Comparison of ENCODE assay signal across 37 cellular contexts in genomic region chr15:62288361-62289017, GRCh38.
"Had no signal": no experiment of that assay in that cellular context is flagged by ENCODE, and none has a peak within 500 bp of the region (broad histone marks: within the 10 kb centered on the region; RNA-seq: fewer than 3 reads in every experiment).

No MANE protein-coding gene starts in this region.

- H3K4me3 ChIP-seq: adrenal gland, PC-9 had no signal

- FAIRE-seq: astrocyte, bronchial epithelial cell, RCC 7860 had no signal

- H3K36me3 ChIP-seq: adrenal gland had no signal

- ATAC-seq: activated CD8-positive, alpha-beta T cell treated with anti-CD3 and anti-CD28 coated beads for 36 hours; activated T-cell treated with anti-CD3 and anti-CD28 coated beads, Interleukin-2, amount 50 U/mL, for 72 hours; Right ventricle myocardium inferior; SK-N-SH treated with all-trans-retinoic acid at 6 μM for 48 hours had no signal

- H3K27ac ChIP-seq: adrenal gland, KMS-11, PC-9, RWPE1, VCaP had no signal

- H3K4me1 ChIP-seq: adrenal gland had no signal

- H3K36me3 Mint-ChIP-seq: activated naive CD4-positive, alpha-beta T cell treated with anti-CD3 and anti-CD28 coated beads, Interleukin-2, amount 50 U/mL, for 24 hours; activated naive CD8-positive, alpha-beta T cell treated with anti-CD3 and anti-CD28 coated beads, Interleukin-2, amount 10 ng/mL, durations not matched to agents 7 days and 5 days; brain had no signal

- H3K4me1 Mint-ChIP-seq: activated naive CD4-positive, alpha-beta T cell treated with anti-CD3 and anti-CD28 coated beads, Interleukin-2, amount 50 U/mL, for 24 hours; activated naive CD8-positive, alpha-beta T cell treated with anti-CD3 and anti-CD28 coated beads, Interleukin-2, amount 10 ng/mL, durations not matched to agents 7 days and 5 days; brain had no signal

- H3K9me3 ChIP-seq: adrenal gland had no signal

- H3K9me3 Mint-ChIP-seq: activated CD8-positive, alpha-beta T cell treated with anti-CD3 and anti-CD28 coated beads for 36 hours; activated naive CD4-positive, alpha-beta T cell treated with anti-CD3 and anti-CD28 coated beads, Interleukin-2, amount 50 U/mL, for 24 hours; activated naive CD8-positive, alpha-beta T cell treated with anti-CD3 and anti-CD28 coated beads, Interleukin-2, amount 10 ng/mL, durations not matched to agents 7 days and 5 days; activated T-helper 2 cell treated with anti-CD3 and anti-CD28 coated beads, Interferon-gamma antibody, Interleukin-2, Interleukin-4, amounts not matched to agents 10 μg/mL and 5 μg/mL and 100 μg/mL, durations not matched to agents 14 hours and 24 hours and 36 hours had no signal

- H3K4me2 ChIP-seq: KMS-11, PC-9 had no signal

- H3K4me3 Mint-ChIP-seq: activated CD8-positive, alpha-beta T cell treated with anti-CD3 and anti-CD28 coated beads for 36 hours; activated naive CD4-positive, alpha-beta T cell treated with anti-CD3 and anti-CD28 coated beads, Interleukin-2, amount 50 U/mL, for 24 hours; activated naive CD8-positive, alpha-beta T cell treated with anti-CD3 and anti-CD28 coated beads, Interleukin-2, amount 10 ng/mL, durations not matched to agents 7 days and 5 days; activated T-cell treated with anti-CD3 and anti-CD28 coated beads, Interleukin-2, amount 50 U/mL, for 72 hours; brain had no signal

- DNase-seq: activated CD4-positive, alpha-beta T cell treated with anti-CD3 and anti-CD28 coated beads for 1 hour; activated CD4-positive, alpha-beta T cell treated with anti-CD3 and anti-CD28 coated beads for 48 hours; activated CD4-positive, alpha-beta T cell treated with anti-CD3 and anti-CD28 coated beads, Interleukin-2, amount 50 U/mL, for 4 hours; activated CD4-positive, CD25-positive, alpha-beta regulatory T cell; activated CD8-positive, alpha-beta T cell treated with anti-CD3 and anti-CD28 coated beads for 36 hours; activated gamma-delta T cell; activated naive CD4-positive, alpha-beta T cell treated with Interleukin-2 at 50 U/mL for 16 hours; activated naive CD8-positive, alpha-beta T cell treated with anti-CD3 and anti-CD28 coated beads, Interleukin-2, amount 10 ng/mL, durations not matched to agents 7 days and 5 days; activated T-cell treated with anti-CD3 and anti-CD28 coated beads, Interleukin-2, amount 50 U/mL, for 1 hour; activated T-cell treated with anti-CD3 and anti-CD28 coated beads, Interleukin-2, amount 50 U/mL, for 72 hours; adrenal gland; caudate nucleus; NCI-H1092 treated with DMSO at 0.1 percent for 48 hours; NCI-H146; NCI-H187; NCI-H2029 treated with DMSO at 0.1 percent for 48 hours; NCI-H2107; NCI-H2171; NCI-H510A; NCI-H748 treated with DMSO at 0.1 percent for 48 hours; PC-9; SIG-M5; SW 1271; T-helper 1 cell; T-helper 2 cell; T-helper 9 cell had no signal

- H3K9ac ChIP-seq: KMS-11 had no signal

- H3K27ac Mint-ChIP-seq: activated CD8-positive, alpha-beta T cell treated with anti-CD3 and anti-CD28 coated beads for 36 hours; activated naive CD4-positive, alpha-beta T cell treated with anti-CD3 and anti-CD28 coated beads, Interleukin-2, amount 50 U/mL, for 24 hours; activated naive CD8-positive, alpha-beta T cell treated with anti-CD3 and anti-CD28 coated beads, Interleukin-2, amount 10 ng/mL, durations not matched to agents 7 days and 5 days; activated T-cell treated with anti-CD3 and anti-CD28 coated beads, Interleukin-2, amount 50 U/mL, for 72 hours; activated T-helper 2 cell treated with anti-CD3 and anti-CD28 coated beads, Interferon-gamma antibody, Interleukin-2, Interleukin-4, amounts not matched to agents 10 μg/mL and 5 μg/mL and 100 μg/mL, durations not matched to agents 14 hours and 24 hours and 36 hours; brain had no signal
